ENCODE assay signal across 10 cellular contexts in genomic region chr9:133989554-133990365, GRCh38. TPM values are rescaled to one million over a fixed set of nuclear protein-coding genes. Genes with fewer than 3 reads are reported as not detected.
DNase-seq lines count a peak whose midpoint lies in the region; ATAC-seq and TF ChIP-seq lines count a peak whose summit lies in the region.
"Had no signal": no experiment of that assay in that cellular context is flagged by ENCODE, and none has a peak within 500 bp of the region (broad histone marks: within the 10 kb centered on the region; RNA-seq: fewer than 3 reads in every experiment).

No MANE protein-coding gene starts in this region.

- peaks cover 17% of the 10 kb centered on the region for H3K27me3 Mint-ChIP-seq in CD4-positive, CD25-positive, alpha-beta regulatory T cell

- no peaks in the 10 kb centered on the region for H3K27me3 ChIP-seq in CD4-positive, CD25-positive, alpha-beta regulatory T cell (ENCODE audit: control insufficient read depth, insufficient read depth, low read length)
- H3K27me3 ChIP-seq in MG63: no peaks in the 10 kb centered on the region
- no peaks in the 10 kb centered on the region for H3K27me3 ChIP-seq in neuron (ENCODE audit: insufficient read depth, low read length)
- H3K27me3 ChIP-seq: uterus had no signal

- TF ChIP-seq CTCF in epithelial cell of proximal tubule (conservative IDR thresholded peaks at IDR 0.05; ENCODE audit: low read depth, low read length): no peak

- no peak overlapping the region for H3K27ac ChIP-seq in CD4-positive, CD25-positive, alpha-beta regulatory T cell (ENCODE audit: insufficient read depth, low read length, poor library complexity, severe bottlenecking)

- H3K4me3 ChIP-seq in CD4-positive, CD25-positive, alpha-beta regulatory T cell (ENCODE audit: low read depth, low read length): no peak overlapping the region
- H3K4me3 ChIP-seq in MG63 (peak overlapping the region; percentile 69), epithelial cell of proximal tubule (ENCODE audit: low read depth, low read length) (peak overlapping the region; percentile 88), neuron (ENCODE audit: low read length) (peak overlapping the region; percentile 58)

- H3K4me3 Mint-ChIP-seq in CD4-positive, CD25-positive, alpha-beta regulatory T cell: peak overlapping the region in 3 of 4 donors; percentile 16 to 83 (median 47)

- ATAC-seq in CD4-positive, CD25-positive, alpha-beta regulatory T cell (ENCODE audit: low read depth in 2 of 2): no peak
- no peak for ATAC-seq in HG03520 (IDR thresholded peaks at IDR 0.05; ENCODE audit: unreplicated experiment)

- no peaks in the 10 kb centered on the region for H3K9me3 ChIP-seq in CD4-positive, CD25-positive, alpha-beta regulatory T cell (ENCODE audit: control insufficient read depth in 2 of 2, low read length in 2 of 2)
- H3K9me3 ChIP-seq in MG63: no peaks in the 10 kb centered on the region
- no peaks in the 10 kb centered on the region for H3K9me3 ChIP-seq in neuron (ENCODE audit: low read length)
- H3K9me3 ChIP-seq: uterus had no signal

- peaks cover 0 to 10% (median 0%) of the 10 kb centered on the region in 4 donors for H3K4me1 Mint-ChIP-seq in CD4-positive, CD25-positive, alpha-beta regulatory T cell

- H3K9me3 Mint-ChIP-seq in CD4-positive, CD25-positive, alpha-beta regulatory T cell: no peaks in the 10 kb centered on the region

- DNase-seq in CD4-positive, CD25-positive, alpha-beta regulatory T cell: no peak
- DNase-seq in MG63: no peak
- DNase-seq in epithelial cell of proximal tubule (ENCODE audit: low read depth): no peak
- no peak for DNase-seq in NCI-H1105 (lab: John Stamatoyannopoulos, UW)
- no peak for DNase-seq in NCI-H2196 treated with DMSO at 0.1 percent for 48 hours (lab: John Stamatoyannopoulos, UW; ENCODE audit: unreplicated experiment)
- no peak for DNase-seq in RKO (ENCODE audit: low spot score)
- DNase-seq: stimulated activated CD4-positive, alpha-beta T cell treated with anti-CD3 and anti-CD28 coated beads, Interleukin-2, amount 100 ng/mL, for 48 hours; uterus had no signal

- peaks cover 25% of the 10 kb centered on the region for H3K4me1 ChIP-seq in CD4-positive, CD25-positive, alpha-beta regulatory T cell (ENCODE audit: control insufficient read depth, insufficient read depth, low read length, poor library complexity, severe bottlenecking)
- peaks cover 29% of the 10 kb centered on the region for H3K4me1 ChIP-seq in neuron (ENCODE audit: insufficient read depth, low read length)

- no peak overlapping the region for H2AFZ ChIP-seq in neuron (ENCODE audit: low read depth, low read length)

- H3K36me3 ChIP-seq in CD4-positive, CD25-positive, alpha-beta regulatory T cell (ENCODE audit: control insufficient read depth, insufficient read depth, low read length): no peaks in the 10 kb centered on the region
- H3K36me3 ChIP-seq in MG63: no peaks in the 10 kb centered on the region
- H3K36me3 ChIP-seq in neuron (ENCODE audit: insufficient read depth, low read length): no peaks in the 10 kb centered on the region
- H3K36me3 ChIP-seq: uterus had no signal

- no peak overlapping the region for H3K27ac Mint-ChIP-seq in CD4-positive, CD25-positive, alpha-beta regulatory T cell

- H3K36me3 Mint-ChIP-seq in CD4-positive, CD25-positive, alpha-beta regulatory T cell: no peaks in the 10 kb centered on the region

RNA-seq across cellular contexts. Expression of gene VAV2, which starts 2.4 kb away (rescaled TPM):
- total RNA-seq in CD4-positive, CD25-positive, alpha-beta regulatory T cell: 0.67 TPM
- polyA plus RNA-seq in CD4-positive, CD25-positive, alpha-beta regulatory T cell: under 1 TPM in 3 of 4 donors, not detected in 1; 0.24 to 0.40 (median 0.35) TPM
- 17.3 and 22.8 TPM in 2 replicates for total RNA-seq in MG63 (2014; rRNA removed; shearing (Covaris generic); ENCODE audit: low replicate concordance)
- 18.5 and 18.7 TPM in 2 replicates for total RNA-seq in epithelial cell of proximal tubule

RNA-seq across cellular contexts. Expression of gene BRD3OS, which starts 35.5 kb away (rescaled TPM):
- 4.6 TPM for total RNA-seq in CD4-positive, CD25-positive, alpha-beta regulatory T cell
- 10 to 100 TPM; 14.9 to 20.6 (median 17.5) TPM for polyA plus RNA-seq in CD4-positive, CD25-positive, alpha-beta regulatory T cell
- total RNA-seq in MG63 (2014; rRNA removed; shearing (Covaris generic); ENCODE audit: low replicate concordance): 7.8 and 18.6 TPM in 2 replicates
- total RNA-seq in epithelial cell of proximal tubule: 14.1 and 22.7 TPM in 2 replicates

Comparison
In these comparisons a context has a peak if more than half of its experiments do, and no peak if none do; other contexts are left out.
1. RNA of gene VAV2, which starts 2.4 kb away (total RNA-seq): 17.3 to 22.8 TPM in MG63 and 18.5 to 18.7 TPM in epithelial cell of proximal tubule; 0.67 TPM in CD4-positive, CD25-positive, alpha-beta regulatory T cell (single experiment); every median in the first group is over 10 times any median in the second.